8 cellular contexts compared by ENCODE assay signal in genomic region chr22:46054091-46054877, GRCh38.
A peak's percentile ranks its signal among the peaks of the same experiment; 100 is the strongest.
DNase-seq lines count a peak whose midpoint lies in the region; ATAC-seq and TF ChIP-seq lines count a peak whose summit lies in the region.

No MANE protein-coding gene starts in this region.

- H3K27me3 ChIP-seq in adrenal gland = no peaks in the 10 kb centered on the region
- no peaks in the 10 kb centered on the region for H3K27me3 ChIP-seq in heart right ventricle
- no peaks in the 10 kb centered on the region for H3K27me3 ChIP-seq in psoas muscle (ENCODE audit: insufficient read depth in 3 of 3, low read length in 2 of 3)

- TF ChIP-seq POLR2A in adrenal gland (IDR thresholded peaks at IDR 0.05) = peak in 1 of 2 donors; percentile 72

- DNase-seq in NCI-H524 (lab: John Stamatoyannopoulos, UW) (peak; percentile 30 to 66), NCI-H524 treated with DMSO at 0.1 percent for 48 hours (lab: John Stamatoyannopoulos, UW) (no peak), NCI-H446 treated with DMSO at 0.1 percent for 48 hours (lab: John Stamatoyannopoulos, UW) (peak; percentile 76), adrenal gland (peak; percentile 75 to 86 (median 81)), heart right ventricle (peak; percentile 77 to 86), psoas muscle (peak; percentile 75 to 87), GM19240 (ENCODE audit: insufficient read length, low spot score) (no peak)

- no peaks in the 10 kb centered on the region for H3K36me3 ChIP-seq in adrenal gland (replicated peaks in 1 of 2)
- H3K36me3 ChIP-seq in heart right ventricle = peaks cover 0 to 11% (median 0%) of the 10 kb centered on the region in 9 donors
- no peaks in the 10 kb centered on the region for H3K36me3 ChIP-seq in psoas muscle (ENCODE audit: insufficient read depth in 1 of 2, low read depth in 1 of 2)

- H3K4me3 ChIP-seq in adrenal gland (peak overlapping the region in 3 of 4 donors; percentile 73 to 83 (median 78)), heart right ventricle (peak overlapping the region; percentile 68 to 87 (median 78)), psoas muscle (peak overlapping the region; percentile 86)

- no peak for TF ChIP-seq CTCF in adrenal gland (IDR thresholded peaks at IDR 0.05)
- TF ChIP-seq CTCF in heart right ventricle (IDR thresholded peaks at IDR 0.05) = no peak
- no peak for TF ChIP-seq CTCF in psoas muscle (IDR thresholded peaks at IDR 0.05)

- H3K9me3 ChIP-seq in adrenal gland (replicated peaks in 1 of 3) (no peaks in the 10 kb centered on the region), heart right ventricle (no peaks in the 10 kb centered on the region), psoas muscle (no peaks in the 10 kb centered on the region)

- H3K27ac ChIP-seq in adrenal gland (peak overlapping the region; percentile 95 to 99 (median 98)), heart right ventricle (peak overlapping the region; percentile 98 to 100 (median 100)), psoas muscle (peak overlapping the region; percentile 99)

- intact Hi-C loops in adrenal gland (cut with DNase I) (no loop called here), heart right ventricle (cut with DNase I) (loop anchor here in 1 of 10 donors (2.0 kb wide), 1 partner anchor 15 kb away; no protein-coding TSS in a partner anchor), psoas muscle (cut with DNase I) (no loop called here)

- 0 to 4% (median 1%) methylated on average over 5 to 39 of the region's 39 CpGs for WGBS in adrenal gland, 4 donors
- 1 to 5% methylated on average over 26 to 39 of the region's 39 CpGs for WGBS in heart right ventricle, 2 donors
- WGBS in psoas muscle, 3 donors = 1 to 2% (median 1%) methylated on average over 32 to 39 of the region's 39 CpGs

- ATAC-seq in heart right ventricle (peak; percentile 55 to 79 (median 68)), psoas muscle (peak; percentile 45 to 52 (median 49)), HG02981 (IDR thresholded peaks at IDR 0.05; ENCODE audit: unreplicated experiment) (no peak)

- H3K4me1 ChIP-seq in adrenal gland (replicated peaks in 1 of 2) = peaks cover 51 to 77% of the 10 kb centered on the region in 2 donors
- H3K4me1 ChIP-seq in heart right ventricle = peaks cover 35 to 91% (median 82%) of the 10 kb centered on the region in 9 donors
- H3K4me1 ChIP-seq in psoas muscle = peaks cover 65% of the 10 kb centered on the region

Comparison
In these comparisons a context has a peak if more than half of its experiments do, and no peak if none do; other contexts are left out.
1. DNase-seq: peak in NCI-H524 (2 of 2), NCI-H446 treated with DMSO at 0.1 percent for 48 hours (single experiment), adrenal gland (7 of 7), heart right ventricle (2 of 2) and psoas muscle (2 of 2); none in NCI-H524 treated with DMSO at 0.1 percent for 48 hours (single experiment) and GM19240 (single experiment).
2. Peak in every context shown above with its lines, with median percentiles within 50 percentile points of each other: H3K27ac ChIP-seq and H3K4me3 ChIP-seq.